ENCODE assay signal across 20 cellular contexts in genomic region chr10:84262190-84262956, GRCh38. TPM values are rescaled to one million over a fixed set of nuclear protein-coding genes. Genes with fewer than 3 reads are reported as not detected.
DNase-seq lines count a peak whose midpoint lies in the region; ATAC-seq, FAIRE-seq and TF ChIP-seq lines count a peak whose summit lies in the region.
"Had no signal": no experiment of that assay in that cellular context is flagged by ENCODE, and none has a peak within 500 bp of the region (broad histone marks: within the 10 kb centered on the region; RNA-seq: fewer than 3 reads in every experiment).

No MANE protein-coding gene starts in this region.

- H3K9me3 ChIP-seq in endodermal cell (ENCODE audit: control insufficient read depth, low read length): no peaks in the 10 kb centered on the region
- H3K9me3 ChIP-seq in small intestine (ENCODE audit: control insufficient read depth, low read depth): no peaks in the 10 kb centered on the region
- H3K9me3 ChIP-seq in transverse colon: no peaks in the 10 kb centered on the region
- H3K9me3 ChIP-seq: BLaER1, HAP-1 had no signal

- H3K36me3 ChIP-seq in endodermal cell (ENCODE audit: control insufficient read depth, insufficient read depth, low read length) (no peaks in the 10 kb centered on the region), small intestine (ENCODE audit: control insufficient read depth in 2 of 2, insufficient read depth in 2 of 2, low read length in 2 of 2) (no peaks in the 10 kb centered on the region), transverse colon (no peaks in the 10 kb centered on the region), mesendoderm (ENCODE audit: control insufficient read depth, insufficient read depth, low read length) (no peaks in the 10 kb centered on the region)
- H3K36me3 ChIP-seq: BLaER1, HAP-1 had no signal

- H3K4me3 Mint-ChIP-seq in activated CD4-positive, alpha-beta memory T cell treated with anti-CD3 and anti-CD28 coated beads, Interleukin-2, amount 10 ng/mL, durations not matched to agents 7 days and 5 days: no peak overlapping the region
- no peak overlapping the region for H3K4me3 Mint-ChIP-seq in activated CD4-positive, alpha-beta memory T cell treated with anti-CD3 and anti-CD28 coated beads for 36 hours
- no peak overlapping the region for H3K4me3 Mint-ChIP-seq in activated T-helper 17 cell treated with anti-CD3 and anti-CD28 coated beads, Interleukin-2, amount 50 U/mL, for 72 hours
- no peak overlapping the region for H3K4me3 Mint-ChIP-seq in endodermal cell
- H3K4me3 Mint-ChIP-seq: CD8-positive, alpha-beta memory T cell had no signal

- intact Hi-C loops in activated CD4-positive, alpha-beta memory T cell treated with anti-CD3 and anti-CD28 coated beads for 36 hours (cut with micrococcal nuclease): no loop called here
- intact Hi-C loops in transverse colon (cut with DNase I; ENCODE audit: low total_unique reads): no loop called here

- no peak overlapping the region for H3K4me3 ChIP-seq in endodermal cell (ENCODE audit: low read length)
- H3K4me3 ChIP-seq in small intestine (ENCODE audit: low read depth in 1 of 2, low read length in 2 of 2): no peak overlapping the region
- no peak overlapping the region for H3K4me3 ChIP-seq in transverse colon
- no peak overlapping the region for H3K4me3 ChIP-seq in mesendoderm (ENCODE audit: low read length)
- H3K4me3 ChIP-seq: BLaER1, HAP-1 had no signal

- no peaks in the 10 kb centered on the region for H3K36me3 Mint-ChIP-seq in activated CD4-positive, alpha-beta memory T cell treated with anti-CD3 and anti-CD28 coated beads, Interleukin-2, amount 10 ng/mL, durations not matched to agents 7 days and 5 days (ENCODE audit: low read depth)
- no peaks in the 10 kb centered on the region for H3K36me3 Mint-ChIP-seq in activated CD4-positive, alpha-beta memory T cell treated with anti-CD3 and anti-CD28 coated beads for 36 hours
- H3K36me3 Mint-ChIP-seq in activated T-helper 17 cell treated with anti-CD3 and anti-CD28 coated beads, Interleukin-2, amount 50 U/mL, for 72 hours (ENCODE audit: low read depth): no peaks in the 10 kb centered on the region
- H3K36me3 Mint-ChIP-seq in endodermal cell (ENCODE audit: low read depth): no peaks in the 10 kb centered on the region
- H3K36me3 Mint-ChIP-seq: CD8-positive, alpha-beta memory T cell had no signal

- H3K27ac ChIP-seq in endodermal cell (ENCODE audit: low read depth, low read length) (no peak overlapping the region), small intestine (ENCODE audit: low read depth in 1 of 2, low read length in 1 of 2) (no peak overlapping the region), transverse colon (no peak overlapping the region), mesendoderm (ENCODE audit: low read depth, low read length) (no peak overlapping the region)
- H3K27ac ChIP-seq: 22Rv1, BLaER1 had no signal

- in situ Hi-C loops in transverse colon (cut with MboI; ENCODE audit: low pct_ligation_motif_present in 1 of 4, low pct_unique_long_range_greater_than_20kb in 1 of 4, low sequenced_read_pairs in 3 of 4): loop anchor here in 2 of 4 donors (5.0 to 10.0 kb wide), 2 partner anchors 270 to 272 kb away; no protein-coding TSS in a partner anchor

- H3K27me3 ChIP-seq in endodermal cell (ENCODE audit: control insufficient read depth, insufficient read depth, low read length, poor library complexity, severe bottlenecking) (no peaks in the 10 kb centered on the region), small intestine (ENCODE audit: control insufficient read depth in 2 of 2, insufficient read depth in 2 of 2, low read length in 2 of 2) (no peaks in the 10 kb centered on the region), transverse colon (peaks cover 3% of the 10 kb centered on the region), mesendoderm (ENCODE audit: insufficient read depth, low read length, poor library complexity) (no peaks in the 10 kb centered on the region)
- H3K27me3 ChIP-seq: BLaER1 had no signal

- DNase-seq in activated CD4-positive, alpha-beta memory T cell treated with anti-CD3 and anti-CD28 coated beads, Interleukin-2, amount 10 ng/mL, durations not matched to agents 7 days and 5 days: peak; percentile 8
- no peak for DNase-seq in activated CD4-positive, alpha-beta memory T cell treated with anti-CD3 and anti-CD28 coated beads for 36 hours
- DNase-seq in endodermal cell: peak; percentile 22
- no peak for DNase-seq in small intestine
- DNase-seq in transverse colon: no peak
- DNase-seq in mesendoderm: no peak
- DNase-seq: AML-193; Caco-2; CD8-positive, alpha-beta memory T cell; DND-41; GDM1 had no signal

- H3K4me1 Mint-ChIP-seq in activated CD4-positive, alpha-beta memory T cell treated with anti-CD3 and anti-CD28 coated beads, Interleukin-2, amount 10 ng/mL, durations not matched to agents 7 days and 5 days: peaks cover 8% of the 10 kb centered on the region
- H3K4me1 Mint-ChIP-seq in activated CD4-positive, alpha-beta memory T cell treated with anti-CD3 and anti-CD28 coated beads for 36 hours (ENCODE audit: low read depth): peaks cover 15% of the 10 kb centered on the region
- peaks cover 14% of the 10 kb centered on the region for H3K4me1 Mint-ChIP-seq in activated T-helper 17 cell treated with anti-CD3 and anti-CD28 coated beads, Interleukin-2, amount 50 U/mL, for 72 hours
- H3K4me1 Mint-ChIP-seq in endodermal cell: peaks cover 12% of the 10 kb centered on the region

- H2BK15ac ChIP-seq in mesendoderm (replicated peaks; ENCODE audit: low read depth): no peak overlapping the region

- CTCF ChIA-PET in activated CD4-positive, alpha-beta memory T cell treated with anti-CD3 and anti-CD28 coated beads, Interleukin-2, amount 10 ng/mL, durations not matched to agents 7 days and 5 days (lab: Charles Lee): interaction anchor here (8.9 kb wide), 1 partner anchor 277 kb away, joined by 239 read pairs; no protein-coding TSS in a partner anchor
- CTCF ChIA-PET in activated CD4-positive, alpha-beta memory T cell treated with anti-CD3 and anti-CD28 coated beads for 36 hours (lab: Charles Lee): interaction anchor here (1.1 to 12.0 kb wide), 3 partner anchors 114 to 274 kb away, joined by 3 to 336 read pairs (median 7); no protein-coding TSS in a partner anchor

- TF ChIP-seq CTCF in endodermal cell (conservative IDR thresholded peaks at IDR 0.05) (no peak), transverse colon (IDR thresholded peaks at IDR 0.05) (no peak)

- H2BK120ac ChIP-seq in mesendoderm (ENCODE audit: low read depth, low read length): no peak overlapping the region

- no peak overlapping the region for H3K4me2 ChIP-seq in mesendoderm (ENCODE audit: low read length)
- H3K4me2 ChIP-seq: BLaER1 had no signal

- FAIRE-seq in small intestine (lab: Jason Lieb, UNC): no peak
- FAIRE-seq: H1, HepG2, HTR-8/SVneo had no signal

- no peak overlapping the region for H4K8ac ChIP-seq in mesendoderm (ENCODE audit: low read depth, low read length)

- H3K4ac ChIP-seq in mesendoderm (ENCODE audit: low read depth, low read length): no peak overlapping the region

- H4K5ac ChIP-seq in mesendoderm (ENCODE audit: low read length): no peak overlapping the region

- H2AK5ac ChIP-seq in mesendoderm (ENCODE audit: low read length): no peak overlapping the region

- 89 to 96% methylated on average over 10 to 13 of the region's 13 CpGs for WGBS in endodermal cell (ENCODE audit: insufficient coverage in 1 of 2, insufficient read length in 1 of 2), 2 experiments
- 75 to 91% (median 79%) methylated on average over 12 to 13 of the region's 13 CpGs for WGBS in small intestine, 3 donors
- WGBS in transverse colon (ENCODE audit: low coverage in 1 of 2), 2 donors: 73 to 96% methylated on average over 8 to 13 of the region's 13 CpGs
- WGBS in mesendoderm (ENCODE audit: extremely low coverage, insufficient coverage, low lambda C conversion rate): no CpG with 5 or more reads among the region's 13 CpGs

- no peak overlapping the region for H3K18ac ChIP-seq in mesendoderm (ENCODE audit: low read length)

- POLR2A ChIA-PET in activated CD4-positive, alpha-beta memory T cell treated with anti-CD3 and anti-CD28 coated beads, Interleukin-2, amount 10 ng/mL, durations not matched to agents 7 days and 5 days (lab: Charles Lee): no interaction called here
- POLR2A ChIA-PET in activated CD4-positive, alpha-beta memory T cell treated with anti-CD3 and anti-CD28 coated beads for 36 hours (lab: Charles Lee): no interaction called here

- no peaks in the 10 kb centered on the region for H3K9me3 Mint-ChIP-seq in activated CD4-positive, alpha-beta memory T cell treated with anti-CD3 and anti-CD28 coated beads, Interleukin-2, amount 10 ng/mL, durations not matched to agents 7 days and 5 days
- H3K9me3 Mint-ChIP-seq in activated CD4-positive, alpha-beta memory T cell treated with anti-CD3 and anti-CD28 coated beads for 36 hours: no peaks in the 10 kb centered on the region
- H3K9me3 Mint-ChIP-seq in activated T-helper 17 cell treated with anti-CD3 and anti-CD28 coated beads, Interleukin-2, amount 50 U/mL, for 72 hours: no peaks in the 10 kb centered on the region
- H3K9me3 Mint-ChIP-seq in endodermal cell: no peaks in the 10 kb centered on the region
- H3K9me3 Mint-ChIP-seq: CD8-positive, alpha-beta memory T cell had no signal

- TF ChIP-seq EP300 in transverse colon (IDR thresholded peaks at IDR 0.05; ENCODE audit: low read depth): no peak

- no peak overlapping the region for H3K56ac ChIP-seq in mesendoderm (ENCODE audit: low read length)

- H2BK5ac ChIP-seq in mesendoderm (ENCODE audit: low read length): no peak overlapping the region

- H3K79me1 ChIP-seq in mesendoderm (ENCODE audit: low read length): no peaks in the 10 kb centered on the region

- H3K4me1 ChIP-seq in endodermal cell (ENCODE audit: control insufficient read depth, insufficient read depth, low read length) (no peaks in the 10 kb centered on the region), small intestine (ENCODE audit: control insufficient read depth in 2 of 2, insufficient read depth in 1 of 2, low read depth in 1 of 2, low read length in 1 of 2) (no peaks in the 10 kb centered on the region), transverse colon (no peaks in the 10 kb centered on the region), mesendoderm (ENCODE audit: control insufficient read depth, low read depth, low read length) (no peaks in the 10 kb centered on the region)
- H3K4me1 ChIP-seq: BLaER1, Caco-2, HAP-1 had no signal

- no peak overlapping the region for H3K27ac Mint-ChIP-seq in activated CD4-positive, alpha-beta memory T cell treated with anti-CD3 and anti-CD28 coated beads, Interleukin-2, amount 10 ng/mL, durations not matched to agents 7 days and 5 days
- H3K27ac Mint-ChIP-seq in activated CD4-positive, alpha-beta memory T cell treated with anti-CD3 and anti-CD28 coated beads for 36 hours: no peak overlapping the region
- peak overlapping the region; percentile 48 for H3K27ac Mint-ChIP-seq in activated T-helper 17 cell treated with anti-CD3 and anti-CD28 coated beads, Interleukin-2, amount 50 U/mL, for 72 hours
- no peak overlapping the region for H3K27ac Mint-ChIP-seq in endodermal cell

- ATAC-seq in activated T-helper 17 cell treated with anti-CD3 and anti-CD28 coated beads, Interleukin-2, amount 50 U/mL, for 72 hours (replicated peaks): no peak
- no peak for ATAC-seq in HG03039 (IDR thresholded peaks at IDR 0.05; ENCODE audit: unreplicated experiment)
- ATAC-seq: HepG2 had no signal

- no peaks in the 10 kb centered on the region for H3K79me2 ChIP-seq in mesendoderm (ENCODE audit: control insufficient read depth, insufficient read depth, low read length)

- no peak overlapping the region for H3K9ac ChIP-seq in endodermal cell (ENCODE audit: extremely low read depth, low read length, poor library complexity, severe bottlenecking)
- H3K9ac ChIP-seq in mesendoderm (ENCODE audit: low read length): no peak overlapping the region
- H3K9ac ChIP-seq: BLaER1 had no signal

- peaks cover 20% of the 10 kb centered on the region for H3K27me3 Mint-ChIP-seq in activated CD4-positive, alpha-beta memory T cell treated with anti-CD3 and anti-CD28 coated beads, Interleukin-2, amount 10 ng/mL, durations not matched to agents 7 days and 5 days
- H3K27me3 Mint-ChIP-seq in activated CD4-positive, alpha-beta memory T cell treated with anti-CD3 and anti-CD28 coated beads for 36 hours: peaks cover 17% of the 10 kb centered on the region
- peaks cover 39% of the 10 kb centered on the region for H3K27me3 Mint-ChIP-seq in activated T-helper 17 cell treated with anti-CD3 and anti-CD28 coated beads, Interleukin-2, amount 50 U/mL, for 72 hours
- H3K27me3 Mint-ChIP-seq in endodermal cell (ENCODE audit: insufficient read depth): peaks cover 18% of the 10 kb centered on the region

- no peak overlapping the region for H3K23ac ChIP-seq in mesendoderm (ENCODE audit: low read length)

- TF ChIP-seq POLR2A in transverse colon (IDR thresholded peaks at IDR 0.05): no peak

RNA-seq across cellular contexts. Expression of gene RGR, which starts 17.5 kb away (rescaled TPM):
- not detected for total RNA-seq in activated CD4-positive, alpha-beta memory T cell treated with anti-CD3 and anti-CD28 coated beads, Interleukin-2, amount 10 ng/mL, durations not matched to agents 7 days and 5 days
- total RNA-seq in activated CD4-positive, alpha-beta memory T cell treated with anti-CD3 and anti-CD28 coated beads for 36 hours: not detected
- total RNA-seq in activated T-helper 17 cell treated with anti-CD3 and anti-CD28 coated beads, Interleukin-2, amount 50 U/mL, for 72 hours: not detected
- total RNA-seq in endodermal cell (not detected), transverse colon (1 to 10 TPM in 3 of 4 donors, not detected in 1; 1.1 to 6.0 (median 1.2) TPM)
- 0.46 TPM for polyA plus RNA-seq in endodermal cell (2013, experiment 1 of 2)
- polyA plus RNA-seq in endodermal cell (2013, experiment 2 of 2): not detected
- polyA plus RNA-seq in small intestine: under 1 TPM in 1 of 3 donors, not detected in 2; 0.04 TPM
- not detected for polyA plus RNA-seq in mesendoderm (2013, experiment 1 of 2)
- polyA plus RNA-seq in mesendoderm (2013, experiment 2 of 2): not detected
- total RNA-seq: A673; Caco-2; CD8-positive, alpha-beta memory T cell; H1 had no signal
- polyA plus RNA-seq: CD8-positive, alpha-beta memory T cell; H1 had no signal

RNA-seq across cellular contexts. Expression of gene LRIT1, which starts 21.0 kb away (rescaled TPM):
- total RNA-seq in activated CD4-positive, alpha-beta memory T cell treated with anti-CD3 and anti-CD28 coated beads, Interleukin-2, amount 10 ng/mL, durations not matched to agents 7 days and 5 days: not detected
- not detected for total RNA-seq in activated CD4-positive, alpha-beta memory T cell treated with anti-CD3 and anti-CD28 coated beads for 36 hours
- total RNA-seq in activated T-helper 17 cell treated with anti-CD3 and anti-CD28 coated beads, Interleukin-2, amount 50 U/mL, for 72 hours: not detected
- total RNA-seq in endodermal cell (under 1 TPM in 1 of 2 donors, not detected in 1; 0.11 TPM), transverse colon (not detected)
- not detected for polyA plus RNA-seq in endodermal cell (2013, experiment 1 of 2)
- not detected for polyA plus RNA-seq in endodermal cell (2013, experiment 2 of 2)
- polyA plus RNA-seq in small intestine: not detected
- polyA plus RNA-seq in mesendoderm (2013, experiment 1 of 2): not detected
- polyA plus RNA-seq in mesendoderm (2013, experiment 2 of 2): not detected
- total RNA-seq: A673; Caco-2; CD8-positive, alpha-beta memory T cell; H1; HepG2 had no signal
- polyA plus RNA-seq: CD8-positive, alpha-beta memory T cell; HepG2 had no signal

RNA-seq across cellular contexts. Expression of gene LRIT2, which starts 37.0 kb away (rescaled TPM):
- not detected for total RNA-seq in activated CD4-positive, alpha-beta memory T cell treated with anti-CD3 and anti-CD28 coated beads, Interleukin-2, amount 10 ng/mL, durations not matched to agents 7 days and 5 days
- total RNA-seq in activated CD4-positive, alpha-beta memory T cell treated with anti-CD3 and anti-CD28 coated beads for 36 hours: not detected
- not detected for total RNA-seq in activated T-helper 17 cell treated with anti-CD3 and anti-CD28 coated beads, Interleukin-2, amount 50 U/mL, for 72 hours
- not detected for total RNA-seq in endodermal cell
- not detected for polyA plus RNA-seq in endodermal cell (2013, experiment 1 of 2)
- polyA plus RNA-seq in endodermal cell (2013, experiment 2 of 2): not detected
- not detected for polyA plus RNA-seq in small intestine
- not detected for total RNA-seq in transverse colon
- not detected for polyA plus RNA-seq in mesendoderm (2013, experiment 1 of 2)
- polyA plus RNA-seq in mesendoderm (2013, experiment 2 of 2): not detected
- total RNA-seq: A673; Caco-2; CD8-positive, alpha-beta memory T cell; H1; HepG2 had no signal
- polyA plus RNA-seq: CD8-positive, alpha-beta memory T cell; H1; HepG2 had no signal

Comparison
In these comparisons a context has a peak if more than half of its experiments do, and no peak if none do; other contexts are left out.
1. DNase-seq: peak in activated CD4-positive, alpha-beta memory T cell treated with anti-CD3 and anti-CD28 coated beads, Interleukin-2, amount 10 ng/mL, durations not matched to agents 7 days and 5 days (single experiment) and endodermal cell (single experiment); none in activated CD4-positive, alpha-beta memory T cell treated with anti-CD3 and anti-CD28 coated beads for 36 hours (single experiment), small intestine (single experiment), transverse colon (single experiment) and mesendoderm (single experiment).